Comparison of ENCODE assay signal across 2 cellular contexts in the genomic region with DNA sequence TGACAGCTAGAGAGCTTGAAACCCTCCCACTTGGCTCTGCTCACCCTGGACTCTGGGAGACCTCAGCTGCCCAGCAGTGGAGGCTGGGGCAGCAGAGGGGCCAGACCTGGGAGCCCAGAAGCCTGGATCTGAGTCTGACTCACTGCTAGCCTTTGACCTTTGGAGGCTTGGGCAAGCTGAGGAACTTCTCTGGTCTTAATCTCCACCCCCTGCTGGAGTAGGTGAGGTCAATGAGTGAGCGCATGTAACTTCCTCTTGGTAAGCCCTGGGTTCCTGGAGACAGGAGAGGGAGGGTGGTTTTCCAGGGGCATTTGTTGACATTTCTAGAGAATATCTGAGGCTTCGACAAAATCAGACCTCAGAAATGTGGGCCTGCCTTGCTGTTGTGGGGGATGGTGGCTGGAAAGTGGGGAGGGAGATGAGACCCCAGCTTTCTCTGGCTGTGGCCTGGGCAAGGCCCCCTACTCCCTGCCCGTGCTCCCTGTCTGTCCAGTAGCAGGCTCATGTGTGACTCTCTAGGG.
TF ChIP-seq lines count a peak whose summit lies in the region.

No MANE protein-coding gene starts in this region.

TF ChIP-seq in K562, 482 proteins besides CTCF, POLR2A, EP300 and RAD21 (continued from another document and continues in another):
- TF ChIP-seq FOXP4 (CRISPR knock-in tag; IDR thresholded peaks at IDR 0.05; ENCODE audit: borderline replicate concordance): no peak
- TF ChIP-seq CHAMP1 (IDR thresholded peaks at IDR 0.05): no peak
- 0 out of 4 replicates have a peak, but pooled peaks of 1 of the 2 experiments have one; percentile 26 for TF ChIP-seq ARNT (IDR thresholded peaks at IDR 0.05)
- peak; percentile 75 for TF ChIP-seq SMARCE1 (IDR thresholded peaks at IDR 0.05)
- no peak for TF ChIP-seq ZNF23 (CRISPR knock-in tag; IDR thresholded peaks at IDR 0.05)
- TF ChIP-seq KDM1A (IDR thresholded peaks at IDR 0.05): 0 out of 4 replicates have a peak, but pooled peaks have one; percentile 16 to 36
- TF ChIP-seq L3MBTL2 (IDR thresholded peaks at IDR 0.05): peak; percentile 78
- TF ChIP-seq PTBP1 (IDR thresholded peaks at IDR 0.05; ENCODE audit: low read depth, low read length): no peak
- TF ChIP-seq, protein P1, sequence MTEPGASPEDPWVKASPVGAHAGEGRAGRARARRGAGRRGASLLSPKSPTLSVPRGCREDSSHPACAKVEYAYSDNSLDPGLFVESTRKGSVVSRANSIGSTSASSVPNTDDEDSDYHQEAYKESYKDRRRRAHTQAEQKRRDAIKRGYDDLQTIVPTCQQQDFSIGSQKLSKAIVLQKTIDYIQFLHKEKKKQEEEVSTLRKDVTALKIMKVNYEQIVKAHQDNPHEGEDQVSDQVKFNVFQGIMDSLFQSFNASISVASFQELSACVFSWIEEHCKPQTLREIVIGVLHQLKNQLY (CRISPR knock-in tag; conservative IDR thresholded peaks at IDR 0.05): no peak
- no peak for TF ChIP-seq RUNX1 (IDR thresholded peaks at IDR 0.05; ENCODE audit: low read depth)

TF ChIP-seq in GM23338, 12 proteins besides CTCF, POLR2A, EP300 and RAD21 (continued from another document):
- no peak for TF ChIP-seq REST (IDR thresholded peaks at IDR 0.05; ENCODE audit: unreplicated experiment)
- no peak for TF ChIP-seq POLR2AphosphoS5 (IDR thresholded peaks at IDR 0.05; ENCODE audit: low read depth)
- TF ChIP-seq ZNF114 (CRISPR knock-in tag; IDR thresholded peaks at IDR 0.05): no peak
- no peak for TF ChIP-seq NANOG (IDR thresholded peaks at IDR 0.05; ENCODE audit: borderline replicate concordance)
- TF ChIP-seq EZH2 (IDR thresholded peaks at IDR 0.05; ENCODE audit: low read depth, unreplicated experiment): no peak
- TF ChIP-seq STAT1 (IDR thresholded peaks at IDR 0.05; ENCODE audit: unreplicated experiment): no peak
- TF ChIP-seq, protein P2, sequence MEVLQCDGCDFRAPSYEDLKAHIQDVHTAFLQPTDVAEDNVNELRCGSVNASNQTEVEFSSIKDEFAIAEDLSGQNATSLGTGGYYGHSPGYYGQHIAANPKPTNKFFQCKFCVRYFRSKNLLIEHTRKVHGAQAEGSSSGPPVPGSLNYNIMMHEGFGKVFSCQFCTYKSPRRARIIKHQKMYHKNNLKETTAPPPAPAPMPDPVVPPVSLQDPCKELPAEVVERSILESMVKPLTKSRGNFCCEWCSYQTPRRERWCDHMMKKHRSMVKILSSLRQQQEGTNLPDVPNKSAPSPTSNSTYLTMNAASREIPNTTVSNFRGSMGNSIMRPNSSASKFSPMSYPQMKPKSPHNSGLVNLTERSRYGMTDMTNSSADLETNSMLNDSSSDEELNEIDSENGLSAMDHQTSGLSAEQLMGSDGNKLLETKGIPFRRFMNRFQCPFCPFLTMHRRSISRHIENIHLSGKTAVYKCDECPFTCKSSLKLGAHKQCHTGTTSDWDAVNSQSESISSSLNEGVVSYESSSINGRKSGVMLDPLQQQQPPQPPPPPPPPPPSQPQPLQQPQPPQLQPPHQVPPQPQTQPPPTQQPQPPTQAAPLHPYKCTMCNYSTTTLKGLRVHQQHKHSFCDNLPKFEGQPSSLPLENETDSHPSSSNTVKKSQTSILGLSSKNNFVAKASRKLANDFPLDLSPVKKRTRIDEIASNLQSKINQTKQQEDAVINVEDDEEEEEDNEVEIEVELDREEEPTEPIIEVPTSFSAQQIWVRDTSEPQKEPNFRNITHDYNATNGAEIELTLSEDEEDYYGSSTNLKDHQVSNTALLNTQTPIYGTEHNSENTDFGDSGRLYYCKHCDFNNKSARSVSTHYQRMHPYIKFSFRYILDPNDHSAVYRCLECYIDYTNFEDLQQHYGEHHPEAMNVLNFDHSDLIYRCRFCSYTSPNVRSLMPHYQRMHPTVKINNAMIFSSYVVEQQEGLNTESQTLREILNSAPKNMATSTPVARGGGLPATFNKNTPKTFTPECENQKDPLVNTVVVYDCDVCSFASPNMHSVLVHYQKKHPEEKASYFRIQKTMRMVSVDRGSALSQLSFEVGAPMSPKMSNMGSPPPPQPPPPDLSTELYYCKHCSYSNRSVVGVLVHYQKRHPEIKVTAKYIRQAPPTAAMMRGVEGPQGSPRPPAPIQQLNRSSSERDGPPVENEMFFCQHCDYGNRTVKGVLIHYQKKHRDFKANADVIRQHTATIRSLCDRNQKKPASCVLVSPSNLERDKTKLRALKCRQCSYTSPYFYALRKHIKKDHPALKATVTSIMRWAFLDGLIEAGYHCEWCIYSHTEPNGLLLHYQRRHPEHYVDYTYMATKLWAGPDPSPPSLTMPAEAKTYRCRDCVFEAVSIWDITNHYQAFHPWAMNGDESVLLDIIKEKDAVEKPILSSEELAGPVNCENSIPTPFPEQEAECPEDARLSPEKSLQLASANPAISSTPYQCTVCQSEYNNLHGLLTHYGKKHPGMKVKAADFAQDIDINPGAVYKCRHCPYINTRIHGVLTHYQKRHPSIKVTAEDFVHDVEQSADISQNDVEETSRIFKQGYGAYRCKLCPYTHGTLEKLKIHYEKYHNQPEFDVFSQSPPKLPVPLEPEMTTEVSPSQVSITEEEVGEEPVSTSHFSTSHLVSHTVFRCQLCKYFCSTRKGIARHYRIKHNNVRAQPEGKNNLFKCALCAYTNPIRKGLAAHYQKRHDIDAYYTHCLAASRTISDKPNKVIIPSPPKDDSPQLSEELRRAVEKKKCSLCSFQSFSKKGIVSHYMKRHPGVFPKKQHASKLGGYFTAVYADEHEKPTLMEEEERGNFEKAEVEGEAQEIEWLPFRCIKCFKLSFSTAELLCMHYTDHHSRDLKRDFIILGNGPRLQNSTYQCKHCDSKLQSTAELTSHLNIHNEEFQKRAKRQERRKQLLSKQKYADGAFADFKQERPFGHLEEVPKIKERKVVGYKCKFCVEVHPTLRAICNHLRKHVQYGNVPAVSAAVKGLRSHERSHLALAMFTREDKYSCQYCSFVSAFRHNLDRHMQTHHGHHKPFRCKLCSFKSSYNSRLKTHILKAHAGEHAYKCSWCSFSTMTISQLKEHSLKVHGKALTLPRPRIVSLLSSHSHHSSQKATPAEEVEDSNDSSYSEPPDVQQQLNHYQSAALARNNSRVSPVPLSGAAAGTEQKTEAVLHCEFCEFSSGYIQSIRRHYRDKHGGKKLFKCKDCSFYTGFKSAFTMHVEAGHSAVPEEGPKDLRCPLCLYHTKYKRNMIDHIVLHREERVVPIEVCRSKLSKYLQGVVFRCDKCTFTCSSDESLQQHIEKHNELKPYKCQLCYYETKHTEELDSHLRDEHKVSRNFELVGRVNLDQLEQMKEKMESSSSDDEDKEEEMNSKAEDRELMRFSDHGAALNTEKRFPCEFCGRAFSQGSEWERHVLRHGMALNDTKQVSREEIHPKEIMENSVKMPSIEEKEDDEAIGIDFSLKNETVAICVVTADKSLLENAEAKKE (CRISPR knock-in tag; IDR thresholded peaks at IDR 0.05): no peak
